In genomic region chr9:114691046-114691955, GRCh38 we compare ENCODE assay signal across 9 cellular contexts. TPM values are rescaled to one million over a fixed set of nuclear protein-coding genes. Genes with fewer than 3 reads are reported as not detected.
DNase-seq lines count a peak whose midpoint lies in the region; ATAC-seq, FAIRE-seq and TF ChIP-seq lines count a peak whose summit lies in the region.
"Had no signal": no experiment of that assay in that cellular context is flagged by ENCODE, and none has a peak within 500 bp of the region (broad histone marks: within the 10 kb centered on the region; RNA-seq: fewer than 3 reads in every experiment).

No MANE protein-coding gene starts in this region.

- no peak for FAIRE-seq in pancreas (lab: Jason Lieb, UNC)

- H3K27ac ChIP-seq in pancreas (no peak overlapping the region), heart right ventricle (peak overlapping the region in 1 of 10 donors; percentile 75)
- H3K27ac ChIP-seq: thoracic aorta had no signal

- H3K4me1 ChIP-seq in pancreas (no peaks in the 10 kb centered on the region), heart right ventricle (peaks cover 0 to 6% (median 0%) of the 10 kb centered on the region in 9 donors)

- H3K9me3 ChIP-seq in pancreas (no peaks in the 10 kb centered on the region), heart right ventricle (no peaks in the 10 kb centered on the region)
- H3K9me3 ChIP-seq: thoracic aorta had no signal

- no peak overlapping the region for H3K4me3 ChIP-seq in pancreas
- no peak overlapping the region for H3K4me3 ChIP-seq in heart right ventricle
- H3K4me3 ChIP-seq: thoracic aorta had no signal

- TF ChIP-seq CTCF in pancreas (IDR thresholded peaks at IDR 0.05) = no peak
- TF ChIP-seq CTCF in heart right ventricle (IDR thresholded peaks at IDR 0.05) = no peak

- H3K36me3 ChIP-seq in pancreas = no peaks in the 10 kb centered on the region
- no peaks in the 10 kb centered on the region for H3K36me3 ChIP-seq in heart right ventricle
- H3K36me3 ChIP-seq: thoracic aorta had no signal

- H3K27me3 ChIP-seq in pancreas = no peaks in the 10 kb centered on the region
- peaks cover 0 to 18% (median 4%) of the 10 kb centered on the region in 7 donors for H3K27me3 ChIP-seq in heart right ventricle

- 83 to 91% methylated on average over 11 of the region's 11 CpGs for WGBS in pancreas, 2 donors
- 89 to 91% methylated on average over 11 of the region's 11 CpGs for WGBS in heart right ventricle, 2 donors

- peak; percentile 61 to 72 for DNase-seq in activated CD4-positive, alpha-beta T cell treated with anti-CD3 and anti-CD28 coated beads, Interleukin-2, amount 50 U/mL, for 4 hours
- DNase-seq in epidermal melanocyte (ENCODE audit: insufficient read length, low spot score) (peak; percentile 77), NCI-H146 (lab: John Stamatoyannopoulos, UW) (no peak), pancreas (no peak), heart right ventricle (no peak)
- DNase-seq in stimulated activated CD8-positive, alpha-beta memory T cell treated with anti-CD3 and anti-CD28 coated beads, Interleukin-12 subunit alpha, Interleukin-12 subunit beta, amount 100 ng/mL, for 1 hour (ENCODE audit: low read depth) = peak; percentile 39

- ATAC-seq in GM19025 (IDR thresholded peaks at IDR 0.05; ENCODE audit: low read depth, unreplicated experiment) (peak; percentile 62), HG03469 (IDR thresholded peaks at IDR 0.05; ENCODE audit: unreplicated experiment) (peak; percentile 71), pancreas (no peak), heart right ventricle (no peak)

- intact Hi-C loops in pancreas (cut with DNase I) (no loop called here), heart right ventricle (cut with DNase I) (no loop called here)

RNA-seq across cellular contexts. Expression of gene TEX48, which starts 9.3 kb away (rescaled TPM):
- total RNA-seq in pancreas = not detected
- polyA plus RNA-seq in pancreas = not detected
- total RNA-seq in heart right ventricle = not detected
- not detected for polyA plus RNA-seq in heart right ventricle
- total RNA-seq: thoracic aorta had no signal

RNA-seq across cellular contexts. Expression of gene TEX53, which starts 33.7 kb away (rescaled TPM):
- not detected for total RNA-seq in pancreas
- polyA plus RNA-seq in pancreas = not detected
- total RNA-seq in heart right ventricle = not detected
- not detected for polyA plus RNA-seq in heart right ventricle
- total RNA-seq: thoracic aorta had no signal

Comparison
In these comparisons a context has a peak if more than half of its experiments do, and no peak if none do; other contexts are left out.
1. ATAC-seq: peak in GM19025 (single experiment) and HG03469 (single experiment); none in pancreas (0 of 4) and heart right ventricle (0 of 8).
2. DNase-seq: peak in activated CD4-positive, alpha-beta T cell treated with anti-CD3 and anti-CD28 coated beads, Interleukin-2, amount 50 U/mL, for 4 hours (2 of 2), epidermal melanocyte (single experiment) and stimulated activated CD8-positive, alpha-beta memory T cell treated with anti-CD3 and anti-CD28 coated beads, Interleukin-12 subunit alpha, Interleukin-12 subunit beta, amount 100 ng/mL, for 1 hour (single experiment); none in NCI-H146 (single experiment), pancreas (0 of 6) and heart right ventricle (0 of 2).